8 cellular contexts compared by ENCODE assay signal in the genomic region with DNA sequence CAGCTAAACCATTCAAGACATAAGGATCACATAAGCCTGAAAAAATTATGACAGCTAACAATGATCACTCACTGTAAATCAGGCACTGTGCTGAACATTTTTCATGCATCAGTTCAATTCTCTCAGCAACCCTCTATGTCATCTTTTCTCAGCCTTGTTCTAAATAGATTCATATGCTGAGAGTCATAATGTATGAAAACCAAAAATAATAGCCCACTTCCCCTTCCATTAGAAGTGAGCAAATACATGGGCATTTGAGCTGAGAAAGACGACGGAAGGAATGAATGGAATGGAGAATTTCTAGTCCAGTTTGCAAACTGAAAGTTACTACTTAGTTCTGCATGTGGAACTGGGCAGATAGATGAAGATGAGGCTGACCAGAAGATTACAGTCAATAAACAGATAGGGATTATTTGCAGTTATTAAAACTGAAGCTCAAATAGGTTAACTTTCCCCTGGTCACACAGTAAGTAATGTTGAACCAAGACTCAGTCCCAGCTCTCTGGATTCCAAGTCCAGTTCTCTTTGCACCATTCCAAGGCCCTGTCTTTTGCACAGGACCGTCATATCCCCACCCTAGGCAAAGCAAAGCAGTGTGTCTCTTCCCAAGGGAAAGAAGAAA. TPM values are rescaled to one million over a fixed set of nuclear protein-coding genes. Genes with fewer than 3 reads are reported as not detected.
A peak's percentile ranks its signal among the peaks of the same experiment; 100 is the strongest.
DNase-seq lines count a peak whose midpoint lies in the region; ATAC-seq and TF ChIP-seq lines count a peak whose summit lies in the region.

No MANE protein-coding gene starts in this region.

- H3K27me3 Mint-ChIP-seq in chondrocyte (ENCODE audit: low read depth): no peaks in the 10 kb centered on the region

- no peaks in the 10 kb centered on the region for H3K27me3 ChIP-seq in gastrocnemius medialis

- no peaks in the 10 kb centered on the region for H3K36me3 ChIP-seq in gastrocnemius medialis

- H3K4me1 ChIP-seq in gastrocnemius medialis: peaks cover 18 to 20% of the 10 kb centered on the region in 2 donors

- ATAC-seq in GM18499 (IDR thresholded peaks at IDR 0.05; ENCODE audit: insufficient read depth, unreplicated experiment) (peak; percentile 27), gastrocnemius medialis (no peak), GM19328 (IDR thresholded peaks at IDR 0.05; ENCODE audit: unreplicated experiment) (no peak)

- H3K4me1 Mint-ChIP-seq in chondrocyte (ENCODE audit: low read depth): peaks cover 33% of the 10 kb centered on the region

- TF ChIP-seq CTCF in chondrocyte (IDR thresholded peaks at IDR 0.05) (no peak), gastrocnemius medialis (IDR thresholded peaks at IDR 0.05 in 4 of 5, conservative IDR thresholded peaks at IDR 0.05 in 1 of 5) (no peak)

- peak overlapping the region; percentile 87 to 95 (median 94) for H3K27ac ChIP-seq in gastrocnemius medialis

- H3K36me3 Mint-ChIP-seq in chondrocyte (ENCODE audit: low read depth): no peaks in the 10 kb centered on the region

- DNase-seq in HT1080 (ENCODE audit: low read depth) (peak; percentile 27), chondrocyte (ENCODE audit: low spot score) (no peak), gastrocnemius medialis (no peak), A172 (ENCODE audit: low spot score) (no peak), DMS 273 treated with DMSO at 0.1 percent for 48 hours (lab: John Stamatoyannopoulos, UW) (no peak), NCI-H2029 treated with DMSO at 0.1 percent for 48 hours (lab: John Stamatoyannopoulos, UW) (no peak)

- intact Hi-C loops in gastrocnemius medialis (cut with DNase I; ENCODE audit: low total_unique reads): loop anchor here (5.0 kb wide), 1 partner anchor 215 kb away; no protein-coding TSS in a partner anchor

- in situ Hi-C loops in gastrocnemius medialis (cut with MboI; ENCODE audit: low sequenced_read_pairs in 4 of 4): loop anchor here in 1 of 4 donors (25.0 kb wide), 1 partner anchor 260 kb away; a partner anchor contains a TSS

- no peaks in the 10 kb centered on the region for H3K9me3 Mint-ChIP-seq in chondrocyte (ENCODE audit: low read depth)

- peak overlapping the region; percentile 91 for H3K4me3 Mint-ChIP-seq in chondrocyte (ENCODE audit: unreplicated experiment)

- TF ChIP-seq POLR2A in gastrocnemius medialis (IDR thresholded peaks at IDR 0.05): no peak

- H3K27ac Mint-ChIP-seq in chondrocyte (ENCODE audit: unreplicated experiment): peak overlapping the region; percentile 88

- no peaks in the 10 kb centered on the region for H3K9me3 ChIP-seq in gastrocnemius medialis

- H3K4me3 ChIP-seq in gastrocnemius medialis: peak overlapping the region in 1 of 4 donors; percentile 95

RNA-seq across cellular contexts. Expression of a gene that starts 1.6 kb away (rescaled TPM):
- total RNA-seq in HT1080 (2014; rRNA removed; shearing (Covaris generic)): 9.0 and 12.0 TPM in 2 replicates
- polyA plus RNA-seq in HT1080 (2015; cell fraction: cytosol; rRNA removed): 15.4 and 16.7 TPM in 2 replicates
- polyA plus RNA-seq in HT1080 (2015; cell fraction: nucleus; rRNA removed): 9.2 and 12.8 TPM in 2 replicates
- 21.8 to 28.1 TPM (median 25.2 TPM) in 3 replicates for total RNA-seq in chondrocyte
- total RNA-seq in gastrocnemius medialis: 10 to 100 TPM; 12.6 to 27.0 (median 13.4) TPM
- total RNA-seq in A172 (2014; rRNA removed; shearing (Covaris generic)): 8.3 and 11.0 TPM in 2 replicates
